ENCODE assay signal across 22 cellular contexts in genomic region chr4:177699365-177700213, GRCh38.
DNase-seq lines count a peak whose midpoint lies in the region; ATAC-seq and TF ChIP-seq lines count a peak whose summit lies in the region.
"Had no signal": no experiment of that assay in that cellular context is flagged by ENCODE, and none has a peak within 500 bp of the region (broad histone marks: within the 10 kb centered on the region; RNA-seq: fewer than 3 reads in every experiment).

No MANE protein-coding gene starts in this region.

- POLR2A ChIA-PET in activated CD4-positive, alpha-beta memory T cell treated with anti-CD3 and anti-CD28 coated beads, Interleukin-2, amount 10 ng/mL, durations not matched to agents 7 days and 5 days (lab: Charles Lee), result no interaction called here
- POLR2A ChIA-PET in T-cell (lab: Charles Lee), result interaction anchor here in 1 of 2 donors (0.7 kb wide), 1 partner anchor 389 kb away, joined by 3 read pairs; no protein-coding TSS in a partner anchor

- in situ Hi-C loops in astrocyte of the cerebellum (cut with HindIII; ENCODE audit: low sequenced_read_pairs), result no loop called here

- no peaks in the 10 kb centered on the region for H3K4me1 Mint-ChIP-seq in activated CD4-positive, alpha-beta memory T cell treated with anti-CD3 and anti-CD28 coated beads, Interleukin-2, amount 10 ng/mL, durations not matched to agents 7 days and 5 days
- H3K4me1 Mint-ChIP-seq in activated T-helper 17 cell treated with anti-CD3 and anti-CD28 coated beads, Interleukin-2, amount 50 U/mL, for 72 hours, result no peaks in the 10 kb centered on the region
- H3K4me1 Mint-ChIP-seq in T-cell, result no peaks in the 10 kb centered on the region
- H3K4me1 Mint-ChIP-seq: brain; stimulated activated naive B cell treated with anti-CD40 and anti-IgM and Interleukin-4, amounts not matched to agents 10 μg/mL and 1 μg/mL and 100 μg/mL, for 72 hours had no signal

- H3K4me3 Mint-ChIP-seq in activated CD4-positive, alpha-beta memory T cell treated with anti-CD3 and anti-CD28 coated beads, Interleukin-2, amount 10 ng/mL, durations not matched to agents 7 days and 5 days, result no peak overlapping the region
- H3K4me3 Mint-ChIP-seq in activated T-helper 17 cell treated with anti-CD3 and anti-CD28 coated beads, Interleukin-2, amount 50 U/mL, for 72 hours, result no peak overlapping the region
- no peak overlapping the region for H3K4me3 Mint-ChIP-seq in T-cell
- H3K4me3 Mint-ChIP-seq: brain; stimulated activated naive B cell treated with anti-CD40 and anti-IgM and Interleukin-4, amounts not matched to agents 10 μg/mL and 1 μg/mL and 100 μg/mL, for 72 hours; T-helper 1 cell treated with Interleukin-12 subunit alpha and Interleukin-12 subunit beta and Interleukin-4 antibody, amounts not matched to agents 30 μg/mL and 1 μg/mL, for 36 hours had no signal

- H3K27me3 Mint-ChIP-seq in activated CD4-positive, alpha-beta memory T cell treated with anti-CD3 and anti-CD28 coated beads, Interleukin-2, amount 10 ng/mL, durations not matched to agents 7 days and 5 days, result no peaks in the 10 kb centered on the region
- H3K27me3 Mint-ChIP-seq in activated T-helper 17 cell treated with anti-CD3 and anti-CD28 coated beads, Interleukin-2, amount 50 U/mL, for 72 hours, result peaks cover 6% of the 10 kb centered on the region
- peaks cover 2 to 22% of the 10 kb centered on the region in 2 donors for H3K27me3 Mint-ChIP-seq in T-cell
- H3K27me3 Mint-ChIP-seq: stimulated activated naive B cell treated with anti-CD40 and anti-IgM and Interleukin-4, amounts not matched to agents 10 μg/mL and 1 μg/mL and 100 μg/mL, for 72 hours had no signal

- 61 to 77% (median 70%) methylated on average over 5 of the region's 5 CpGs for WGBS in adrenal gland, 4 donors

- H3K9me3 ChIP-seq in adrenal gland (replicated peaks in 1 of 3), result no peaks in the 10 kb centered on the region
- H3K9me3 ChIP-seq: BLaER1 treated with 17β-estradiol and CSF1 and Interleukin-3, amounts not matched to agents 10 nM and 100 nM had no signal

- CTCF ChIA-PET in activated CD4-positive, alpha-beta memory T cell treated with anti-CD3 and anti-CD28 coated beads, Interleukin-2, amount 10 ng/mL, durations not matched to agents 7 days and 5 days (lab: Charles Lee), result no interaction called here
- CTCF ChIA-PET in T-cell (lab: Charles Lee), result no interaction called here

- H3K27ac Mint-ChIP-seq in activated CD4-positive, alpha-beta memory T cell treated with anti-CD3 and anti-CD28 coated beads, Interleukin-2, amount 10 ng/mL, durations not matched to agents 7 days and 5 days, result no peak overlapping the region
- H3K27ac Mint-ChIP-seq in activated T-helper 17 cell treated with anti-CD3 and anti-CD28 coated beads, Interleukin-2, amount 50 U/mL, for 72 hours, result no peak overlapping the region
- H3K27ac Mint-ChIP-seq in T-cell, result no peak overlapping the region
- H3K27ac Mint-ChIP-seq: brain; stimulated activated naive B cell treated with anti-CD40 and anti-IgM and Interleukin-4, amounts not matched to agents 10 μg/mL and 1 μg/mL and 100 μg/mL, for 72 hours; T-helper 1 cell treated with Interleukin-12 subunit alpha and Interleukin-12 subunit beta and Interleukin-4 antibody, amounts not matched to agents 30 μg/mL and 1 μg/mL, for 36 hours had no signal

- H3K27me3 ChIP-seq in adrenal gland, result no peaks in the 10 kb centered on the region
- H3K27me3 ChIP-seq: BLaER1 treated with 17β-estradiol and CSF1 and Interleukin-3, amounts not matched to agents 10 nM and 100 nM; hepatocyte had no signal

- intact Hi-C loops in adrenal gland (cut with DNase I), result no loop called here

- no peaks in the 10 kb centered on the region for H3K36me3 ChIP-seq in adrenal gland (replicated peaks in 1 of 2)
- H3K36me3 ChIP-seq: BLaER1 treated with 17β-estradiol and CSF1 and Interleukin-3, amounts not matched to agents 10 nM and 100 nM had no signal

- no peaks in the 10 kb centered on the region for H3K9me3 Mint-ChIP-seq in activated CD4-positive, alpha-beta memory T cell treated with anti-CD3 and anti-CD28 coated beads, Interleukin-2, amount 10 ng/mL, durations not matched to agents 7 days and 5 days
- peaks cover 7% of the 10 kb centered on the region for H3K9me3 Mint-ChIP-seq in activated T-helper 17 cell treated with anti-CD3 and anti-CD28 coated beads, Interleukin-2, amount 50 U/mL, for 72 hours
- peaks cover 0 to 7% (median 4%) of the 10 kb centered on the region in 3 donors for H3K9me3 Mint-ChIP-seq in T-cell
- H3K9me3 Mint-ChIP-seq: T-helper 1 cell treated with Interleukin-12 subunit alpha and Interleukin-12 subunit beta and Interleukin-4 antibody, amounts not matched to agents 30 μg/mL and 1 μg/mL, for 36 hours had no signal

- H3K36me3 Mint-ChIP-seq in activated CD4-positive, alpha-beta memory T cell treated with anti-CD3 and anti-CD28 coated beads, Interleukin-2, amount 10 ng/mL, durations not matched to agents 7 days and 5 days (ENCODE audit: low read depth), result no peaks in the 10 kb centered on the region
- H3K36me3 Mint-ChIP-seq in activated T-helper 17 cell treated with anti-CD3 and anti-CD28 coated beads, Interleukin-2, amount 50 U/mL, for 72 hours (ENCODE audit: low read depth), result no peaks in the 10 kb centered on the region
- no peaks in the 10 kb centered on the region for H3K36me3 Mint-ChIP-seq in T-cell
- H3K36me3 Mint-ChIP-seq: brain; stimulated activated naive B cell treated with anti-CD40 and anti-IgM and Interleukin-4, amounts not matched to agents 10 μg/mL and 1 μg/mL and 100 μg/mL, for 72 hours had no signal

- peak; percentile 27 for DNase-seq in HPDE6-E6E7 (ENCODE audit: extremely low spot score)
- DNase-seq in astrocyte of the cerebellum (ENCODE audit: low read depth), result peak; percentile 49
- DNase-seq in iris pigment epithelial cell (ENCODE audit: low read depth), result peak; percentile 38
- DNase-seq in skeletal muscle cell (ENCODE audit: low read depth), result peak; percentile 60
- DNase-seq in activated CD4-positive, alpha-beta memory T cell treated with anti-CD3 and anti-CD28 coated beads, Interleukin-2, amount 10 ng/mL, durations not matched to agents 7 days and 5 days, result no peak
- no peak for DNase-seq in T-cell
- no peak for DNase-seq in adrenal gland
- DNase-seq: activated gamma-delta T cell treated with Interleukin-2 at 50 U/mL for 16 hours; dermis blood vessel endothelial cell; DMS53; KBM-7; NCI-H2227 treated with DMSO at 0.1 percent for 48 hours; Right ventricle myocardium superior; stimulated activated naive B cell treated with anti-CD40 and anti-IgM and Interleukin-4, amounts not matched to agents 10 μg/mL and 1 μg/mL and 100 μg/mL, for 72 hours; trophoblast cell had no signal

- H3K27ac ChIP-seq in adrenal gland, result no peak overlapping the region
- H3K27ac ChIP-seq: BLaER1 treated with 17β-estradiol and CSF1 and Interleukin-3, amounts not matched to agents 10 nM and 100 nM; hepatocyte; parathyroid adenoma had no signal

- H3K4me3 ChIP-seq in astrocyte of the cerebellum (ENCODE audit: low read depth, low read length) (no peak overlapping the region), skeletal muscle cell (ENCODE audit: low read depth, low read length) (no peak overlapping the region), adrenal gland (no peak overlapping the region)
- H3K4me3 ChIP-seq: BLaER1 treated with 17β-estradiol and CSF1 and Interleukin-3, amounts not matched to agents 10 nM and 100 nM; hepatocyte had no signal

- TF ChIP-seq CTCF in astrocyte of the cerebellum (IDR thresholded peaks at IDR 0.05; ENCODE audit: low read depth, low read length, missing control alignments), result no peak
- TF ChIP-seq CTCF in adrenal gland (IDR thresholded peaks at IDR 0.05), result no peak

- no peaks in the 10 kb centered on the region for H3K4me1 ChIP-seq in adrenal gland (replicated peaks in 1 of 2)
- H3K4me1 ChIP-seq: BLaER1 treated with 17β-estradiol and CSF1 and Interleukin-3, amounts not matched to agents 10 nM and 100 nM; parathyroid adenoma had no signal

- ATAC-seq in activated T-helper 17 cell treated with anti-CD3 and anti-CD28 coated beads, Interleukin-2, amount 50 U/mL, for 72 hours (replicated peaks), result no peak
- no peak for ATAC-seq in T-cell (replicated peaks in 1 of 4)
- ATAC-seq: esophagus mucosa; stimulated activated naive B cell treated with anti-CD40 and anti-IgM and Interleukin-4, amounts not matched to agents 10 μg/mL and 1 μg/mL and 100 μg/mL, for 72 hours had no signal

- no peak for TF ChIP-seq POLR2A in adrenal gland (IDR thresholded peaks at IDR 0.05)

Comparison
In these comparisons a context has a peak if more than half of its experiments do, and no peak if none do; other contexts are left out.
1. DNase-seq: peak in HPDE6-E6E7 (single experiment), astrocyte of the cerebellum (single experiment), iris pigment epithelial cell (single experiment) and skeletal muscle cell (single experiment); none in activated CD4-positive, alpha-beta memory T cell treated with anti-CD3 and anti-CD28 coated beads, Interleukin-2, amount 10 ng/mL, durations not matched to agents 7 days and 5 days (single experiment), T-cell (0 of 34) and adrenal gland (0 of 7).